In the genomic region with DNA sequence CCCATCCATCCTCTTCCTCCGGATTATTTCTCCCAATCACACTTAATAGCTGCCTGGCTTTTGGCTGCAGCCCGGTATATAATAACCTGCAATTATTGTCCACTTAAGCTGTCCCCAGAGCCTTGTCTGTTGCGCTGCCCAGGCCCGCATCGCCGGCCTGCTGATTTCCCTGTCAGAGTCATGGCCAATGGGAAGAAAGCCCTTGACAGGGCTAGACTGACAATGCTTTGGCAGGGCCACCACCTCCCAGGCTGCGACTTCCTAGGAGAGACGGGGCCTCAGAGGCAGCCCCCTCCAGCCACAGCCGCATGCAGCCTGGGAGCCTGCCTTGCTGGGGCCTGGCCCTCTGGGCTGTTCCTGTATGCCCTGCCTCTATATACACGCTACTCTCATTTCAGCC, we compare ENCODE assay signal across 15 cellular contexts. TPM values are rescaled to one million over a fixed set of nuclear protein-coding genes. Genes with fewer than 3 reads are reported as not detected.
"Had no signal": no experiment of that assay in that cellular context is flagged by ENCODE, and none has a peak within 500 bp of the region (broad histone marks: within the 10 kb centered on the region; RNA-seq: fewer than 3 reads in every experiment).

No MANE protein-coding gene starts in this region.

- H3K27ac ChIP-seq: breast epithelium, prostate gland, right lobe of liver, tibial artery had no signal

- H3K9me3 Mint-ChIP-seq: activated T-cell treated with anti-CD3 and anti-CD28 coated beads, Interleukin-2, amount 50 U/mL, for 4 hours had no signal

- H3K36me3 ChIP-seq: breast epithelium, prostate gland, right lobe of liver, tibial artery had no signal

- H3K36me3 Mint-ChIP-seq: immature natural killer cell; stimulated activated effector memory CD8-positive, alpha-beta T cell treated with anti-CD3 and anti-CD28 coated beads, Interleukin-12 subunit alpha, Interleukin-12 subunit beta, amount 100 ng/mL, for 72 hours had no signal

- H3K9me3 ChIP-seq: breast epithelium, prostate gland, right lobe of liver, tibial artery had no signal

- H3K4me3 Mint-ChIP-seq: activated T-cell treated with anti-CD3 and anti-CD28 coated beads, Interleukin-2, amount 50 U/mL, for 4 hours; immature natural killer cell; naive thymus-derived CD4-positive, alpha-beta T cell; stimulated activated effector memory CD8-positive, alpha-beta T cell treated with anti-CD3 and anti-CD28 coated beads, Interleukin-12 subunit alpha, Interleukin-12 subunit beta, amount 100 ng/mL, for 72 hours had no signal

- H3K4me3 ChIP-seq: breast epithelium, prostate gland, right lobe of liver, tibial artery had no signal

- ATAC-seq: activated CD4-positive, CD25-positive, alpha-beta regulatory T cell treated with anti-CD3 and anti-CD28 coated beads, Interleukin-2, amount 50 U/mL, for 24 hours; activated T-cell treated with anti-CD3 and anti-CD28 coated beads, Interleukin-2, amount 50 U/mL, for 4 hours; naive thymus-derived CD4-positive, alpha-beta T cell; right lobe of liver; stimulated activated effector memory CD8-positive, alpha-beta T cell treated with anti-CD3 and anti-CD28 coated beads, Interleukin-12 subunit alpha, Interleukin-12 subunit beta, amount 100 ng/mL, for 72 hours had no signal

- H3K27ac Mint-ChIP-seq: immature natural killer cell; naive thymus-derived CD4-positive, alpha-beta T cell; stimulated activated effector memory CD8-positive, alpha-beta T cell treated with anti-CD3 and anti-CD28 coated beads, Interleukin-12 subunit alpha, Interleukin-12 subunit beta, amount 100 ng/mL, for 72 hours had no signal

- H3K4me1 ChIP-seq: breast epithelium, prostate gland, right lobe of liver, tibial artery had no signal

- H3K4me1 Mint-ChIP-seq: immature natural killer cell; naive thymus-derived CD4-positive, alpha-beta T cell; stimulated activated effector memory CD8-positive, alpha-beta T cell treated with anti-CD3 and anti-CD28 coated beads, Interleukin-12 subunit alpha, Interleukin-12 subunit beta, amount 100 ng/mL, for 72 hours had no signal

- H3K27me3 ChIP-seq: right lobe of liver had no signal

- DNase-seq: activated gamma-delta T cell; activated T-cell treated with anti-CD3 and anti-CD28 coated beads, Interleukin-2, amount 50 U/mL, for 4 hours; aorta; glutamatergic neuron; immature natural killer cell; mammary epithelial cell; naive thymus-derived CD4-positive, alpha-beta T cell; nucleus accumbens; right lobe of liver; tibial artery had no signal

RNA-seq across cellular contexts. Expression of a gene that starts 10.0 kb away (rescaled TPM):
- total RNA-seq: activated T-cell treated with anti-CD3 and anti-CD28 coated beads, Interleukin-2, amount 50 U/mL, for 4 hours; aorta; mononuclear cell; naive thymus-derived CD4-positive, alpha-beta T cell had no signal
- polyA plus RNA-seq: mammary epithelial cell had no signal
